ENCODE assay signal across 19 cellular contexts in genomic region chr7:112110175-112110574, GRCh38.
A peak's percentile ranks its signal among the peaks of the same experiment; 100 is the strongest.
DNase-seq lines count a peak whose midpoint lies in the region; ATAC-seq and TF ChIP-seq lines count a peak whose summit lies in the region.
"Had no signal": no experiment of that assay in that cellular context is flagged by ENCODE, and none has a peak within 500 bp of the region (broad histone marks: within the 10 kb centered on the region; RNA-seq: fewer than 3 reads in every experiment).

No MANE protein-coding gene starts in this region.

- H3K9me3 ChIP-seq in psoas muscle, result no peaks in the 10 kb centered on the region
- H3K9me3 ChIP-seq: BLaER1, Caco-2, HAP-1 had no signal

- 21 to 39% (median 35%) methylated on average over 2 of the region's 2 CpGs for WGBS in psoas muscle, 3 donors

- peak; percentile 15 for DNase-seq in activated CD4-positive, alpha-beta T cell treated with anti-CD3 and anti-CD28 coated beads, Interleukin-2, amount 10 ng/mL, durations not matched to agents 24 days and 14 days
- no peak for DNase-seq in activated CD4-positive, alpha-beta T cell treated with anti-CD3 and anti-CD28 coated beads for 4 hours
- DNase-seq in psoas muscle (no peak), hippocampal formation (lab: John Stamatoyannopoulos, UW) (no peak), retina (no peak)
- DNase-seq: Caco-2; CD4-positive, CD25-positive, alpha-beta regulatory T cell; CD8-positive, alpha-beta T cell; DMS153; DND-41; GOT3; HFFc6 had no signal

- H3K27me3 Mint-ChIP-seq in activated CD4-positive, alpha-beta T cell treated with anti-CD3 and anti-CD28 coated beads, Interleukin-2, amount 10 ng/mL, durations not matched to agents 24 days and 14 days, result no peaks in the 10 kb centered on the region
- H3K27me3 Mint-ChIP-seq: B cell; CD4-positive, CD25-positive, alpha-beta regulatory T cell had no signal

- no peaks in the 10 kb centered on the region for H3K9me3 Mint-ChIP-seq in activated CD4-positive, alpha-beta T cell treated with anti-CD3 and anti-CD28 coated beads, Interleukin-2, amount 10 ng/mL, durations not matched to agents 24 days and 14 days
- H3K9me3 Mint-ChIP-seq: CD8-positive, alpha-beta T cell; HFFc6 had no signal

- no peaks in the 10 kb centered on the region for H3K27me3 ChIP-seq in psoas muscle (ENCODE audit: insufficient read depth in 3 of 3, low read length in 2 of 3)
- H3K27me3 ChIP-seq: BLaER1 had no signal

- H3K36me3 Mint-ChIP-seq in activated CD4-positive, alpha-beta T cell treated with anti-CD3 and anti-CD28 coated beads, Interleukin-2, amount 10 ng/mL, durations not matched to agents 24 days and 14 days (ENCODE audit: low read depth), result no peaks in the 10 kb centered on the region
- H3K36me3 Mint-ChIP-seq: CD4-positive, CD25-positive, alpha-beta regulatory T cell; CD8-positive, alpha-beta T cell had no signal

- peaks cover 31% of the 10 kb centered on the region for H3K4me1 ChIP-seq in psoas muscle
- H3K4me1 ChIP-seq: Caco-2, HAP-1 had no signal

- H3K4me3 Mint-ChIP-seq in activated CD4-positive, alpha-beta T cell treated with anti-CD3 and anti-CD28 coated beads, Interleukin-2, amount 10 ng/mL, durations not matched to agents 24 days and 14 days, result no peak overlapping the region
- H3K4me3 Mint-ChIP-seq: B cell; CD4-positive, CD25-positive, alpha-beta regulatory T cell; CD8-positive, alpha-beta T cell; HFFc6 had no signal

- ATAC-seq in psoas muscle (peak; percentile 44 to 72 (median 56)), GM19395 (IDR thresholded peaks at IDR 0.05; ENCODE audit: unreplicated experiment) (no peak)
- ATAC-seq: CD8-positive, alpha-beta T cell had no signal

- H3K27ac ChIP-seq in cingulate gyrus (ENCODE audit: low read depth, low read length), result peak overlapping the region; percentile 52
- H3K27ac ChIP-seq in psoas muscle, result no peak overlapping the region
- H3K27ac ChIP-seq: 22Rv1, BLaER1, C4-2B had no signal

- H3K4me3 ChIP-seq in psoas muscle, result no peak overlapping the region
- H3K4me3 ChIP-seq: BLaER1, HAP-1 had no signal

- no peak for TF ChIP-seq CTCF in psoas muscle (IDR thresholded peaks at IDR 0.05)

- intact Hi-C loops in activated CD4-positive, alpha-beta T cell treated with anti-CD3 and anti-CD28 coated beads, Interleukin-2, amount 10 ng/mL, durations not matched to agents 24 days and 14 days (cut with micrococcal nuclease), result no loop called here
- intact Hi-C loops in psoas muscle (cut with DNase I), result no loop called here

- H3K36me3 ChIP-seq in psoas muscle (ENCODE audit: insufficient read depth in 1 of 2, low read depth in 1 of 2), result no peaks in the 10 kb centered on the region
- H3K36me3 ChIP-seq: BLaER1, HAP-1 had no signal

- no peaks in the 10 kb centered on the region for H3K4me1 Mint-ChIP-seq in activated CD4-positive, alpha-beta T cell treated with anti-CD3 and anti-CD28 coated beads, Interleukin-2, amount 10 ng/mL, durations not matched to agents 24 days and 14 days
- H3K4me1 Mint-ChIP-seq: B cell; CD4-positive, CD25-positive, alpha-beta regulatory T cell had no signal

- no peak overlapping the region for H3K27ac Mint-ChIP-seq in activated CD4-positive, alpha-beta T cell treated with anti-CD3 and anti-CD28 coated beads, Interleukin-2, amount 10 ng/mL, durations not matched to agents 24 days and 14 days
- H3K27ac Mint-ChIP-seq: B cell; CD4-positive, CD25-positive, alpha-beta regulatory T cell; CD8-positive, alpha-beta T cell; HFFc6 had no signal
